In genomic region chr5:177404641-177405134, GRCh38 we compare ENCODE assay signal across 8 cellular contexts. TPM values are rescaled to one million over a fixed set of nuclear protein-coding genes. Genes with fewer than 3 reads are reported as not detected.
DNase-seq lines count a peak whose midpoint lies in the region; ATAC-seq and TF ChIP-seq lines count a peak whose summit lies in the region.

No MANE protein-coding gene starts in this region.

- TF ChIP-seq EP300 in SK-N-SH (IDR thresholded peaks at IDR 0.05; ENCODE audit: borderline replicate concordance in 1 of 2, low read depth in 1 of 2, low read length in 1 of 2) (no peak), stomach (IDR thresholded peaks at IDR 0.05) (no peak)

- intact Hi-C loops in stomach (cut with DNase I; ENCODE audit: low total_unique reads), result loop anchor here (5.0 kb wide), 1 partner anchor 53 kb away; no protein-coding TSS in a partner anchor

- H4K20me1 ChIP-seq in SK-N-SH (ENCODE audit: insufficient read depth) (no peaks in the 10 kb centered on the region), hepatocyte (ENCODE audit: insufficient read depth, poor library complexity, severe bottlenecking) (no peaks in the 10 kb centered on the region)

- no peak for TF ChIP-seq POLR2A in stomach (IDR thresholded peaks at IDR 0.05)
- TF ChIP-seq POLR2A in erythroblast (IDR thresholded peaks at IDR 0.05; ENCODE audit: low read length), result no peak

- peaks cover 14% of the 10 kb centered on the region for H3F3A ChIP-seq in SK-N-SH (replicated peaks; ENCODE audit: insufficient read depth)

- H3K27ac ChIP-seq in SK-N-SH (ENCODE audit: low read depth in 2 of 2, low read length in 1 of 2), result peak overlapping the region in 1 of 2 experiments; percentile 96; a peak in 2 of 4 replicates
- H3K27ac ChIP-seq in VCaP, result peak overlapping the region; percentile 99
- H3K27ac ChIP-seq in hepatocyte, result no peak overlapping the region
- H3K27ac ChIP-seq in stomach, result peak overlapping the region in 3 of 5 donors; percentile 30 to 62 (median 52)

- H3K9me3 ChIP-seq in SK-N-SH (no peaks in the 10 kb centered on the region), hepatocyte (ENCODE audit: low read depth) (no peaks in the 10 kb centered on the region), stomach (no peaks in the 10 kb centered on the region)

- H3K27me3 ChIP-seq in SK-N-SH (ENCODE audit: insufficient read depth) (no peaks in the 10 kb centered on the region), hepatocyte (peaks cover 8% of the 10 kb centered on the region), stomach (peaks cover 6 to 54% (median 42%) of the 10 kb centered on the region in 3 donors)

- DNase-seq in SK-N-SH (peak; percentile 87), hepatocyte (ENCODE audit: low spot score) (no peak), stomach (no peak), HCEC 1CT (no peak), erythroblast (lab: John Stamatoyannopoulos, UW) (no peak)

- H3K4me1 ChIP-seq in SK-N-SH (ENCODE audit: control insufficient read depth in 1 of 2, insufficient read depth in 2 of 2, low read depth in 1 of 2, low read length in 1 of 2) (peaks cover 0 to 28% of the 10 kb centered on the region in 2 experiments; a peak in 1 of 4 replicates), hepatocyte (ENCODE audit: insufficient read depth) (peaks cover 18% of the 10 kb centered on the region), stomach (peaks cover 31 to 50% (median 43%) of the 10 kb centered on the region in 4 donors)

- no peaks in the 10 kb centered on the region for H3K9me2 ChIP-seq in SK-N-SH
- H3K9me2 ChIP-seq in hepatocyte (replicated peaks; ENCODE audit: insufficient read depth), result no peaks in the 10 kb centered on the region

- POLR2A ChIA-PET in SK-N-SH (lab: Yijun Ruan, JAX), result interaction anchor here (0.8 to 4.6 kb wide), 12 partner anchors 12 to 96 kb away, joined by 3 to 72 read pairs (median 6); partner anchors contain the start of genes GRK6, LMAN2 and PRR7

- no peak for TF ChIP-seq RAD21 in SK-N-SH (IDR thresholded peaks at IDR 0.05; ENCODE audit: low read length)

- WGBS in SK-N-SH (ENCODE audit: low lambda C conversion rate), result 32% methylated on average over 8 of the region's 15 CpGs
- 60% methylated on average over 13 of the region's 15 CpGs for WGBS in hepatocyte (ENCODE audit: low lambda C conversion rate, missing lambda C conversion rate)
- 31 to 42% (median 35%) methylated on average over 10 to 15 of the region's 15 CpGs for WGBS in stomach, 5 donors

- H3K36me3 ChIP-seq in SK-N-SH (replicated peaks in 1 of 2; ENCODE audit: control insufficient read depth in 1 of 2, insufficient read depth in 2 of 2, low read length in 1 of 2), result no peaks in the 10 kb centered on the region
- no peaks in the 10 kb centered on the region for H3K36me3 ChIP-seq in hepatocyte (replicated peaks; ENCODE audit: insufficient read depth, low read depth)
- no peaks in the 10 kb centered on the region for H3K36me3 ChIP-seq in stomach

- H3K79me2 ChIP-seq in SK-N-SH (ENCODE audit: insufficient read depth) (no peaks in the 10 kb centered on the region), hepatocyte (no peaks in the 10 kb centered on the region)

- ATAC-seq in SK-N-SH treated with all-trans-retinoic acid at 6 μM for 48 hours, result no peak
- no peak for ATAC-seq in GM18870 (IDR thresholded peaks at IDR 0.05; ENCODE audit: unreplicated experiment)

- TF ChIP-seq CTCF in SK-N-SH (IDR thresholded peaks at IDR 0.05) (no peak), VCaP (conservative IDR thresholded peaks at IDR 0.05) (no peak), hepatocyte (IDR thresholded peaks at IDR 0.05; ENCODE audit: poor library complexity) (no peak), stomach (IDR thresholded peaks at IDR 0.05) (no peak)

- H3K4me3 ChIP-seq in SK-N-SH (ENCODE audit: low read depth in 2 of 2, low read length in 1 of 2) (peak overlapping the region; percentile 60 to 83), hepatocyte (no peak overlapping the region), stomach (peak overlapping the region; percentile 45 to 79 (median 57))

- CTCF ChIA-PET in SK-N-SH (lab: Yijun Ruan, JAX), result interaction anchor here (0.8 to 9.7 kb wide), 35 partner anchors 11 to 276 kb away, joined by 3 to 375 read pairs (median 10); partner anchors contain the start of genes DDX41, DOK3, GRK6 and LMAN2

- H3K9ac ChIP-seq in SK-N-SH, result peak overlapping the region; percentile 55

- peak overlapping the region; percentile 97; the same call in 1 of the 2 replicates for H3K4me2 ChIP-seq in SK-N-SH
- H3K4me2 ChIP-seq in hepatocyte, result peak overlapping the region; percentile 100

- H2AFZ ChIP-seq in SK-N-SH (ENCODE audit: low read depth) (peak overlapping the region; percentile 92), hepatocyte (peak overlapping the region; percentile 75)

TF ChIP-seq in SK-N-SH, 30 proteins besides CTCF, POLR2A, EP300 and RAD21 (continues in another document):
- TF ChIP-seq POLR2AphosphoS5 (IDR thresholded peaks at IDR 0.05; ENCODE audit: low read depth, low read length), result no peak
- TF ChIP-seq MXI1 (IDR thresholded peaks at IDR 0.05; ENCODE audit: low read depth, low read length), result peak; percentile 65; the same call in 1 of the 2 replicates
- TF ChIP-seq IRF3 (IDR thresholded peaks at IDR 0.05; ENCODE audit: low read depth, low read length), result no peak
- TF ChIP-seq CHD2 (IDR thresholded peaks at IDR 0.05; ENCODE audit: low read length, partially characterized antibody), result no peak
- no peak for TF ChIP-seq YY1 (IDR thresholded peaks at IDR 0.05; ENCODE audit: low read depth)
- no peak for TF ChIP-seq MEF2A (IDR thresholded peaks at IDR 0.05; ENCODE audit: borderline replicate concordance, low read depth)

TF ChIP-seq in SK-N-SH treated with all-trans-retinoic acid at 6 μM for 48 hours, 23 proteins besides CTCF, POLR2A, EP300 and RAD21:
- TF ChIP-seq ESRRG (CRISPR knock-in tag; IDR thresholded peaks at IDR 0.05), result no peak

RNA-seq across cellular contexts. Expression of gene PFN3, which starts 4.2 kb away (rescaled TPM):
- polyA plus RNA-seq in SK-N-SH (2012; rRNA removed) (not detected in 2 replicates), hepatocyte (not detected in 2 replicates), stomach (not detected)
- polyA plus RNA-seq in SK-N-SH (2012; cell fraction: cytosol; rRNA removed), result not detected in 2 replicates
- not detected in 2 replicates for polyA plus RNA-seq in SK-N-SH (2012; cell fraction: nucleus; rRNA removed)
- total RNA-seq in hepatocyte (not detected in 2 replicates), stomach (not detected)

RNA-seq across cellular contexts. Expression of gene F12, which starts 4.7 kb away (rescaled TPM):
- polyA plus RNA-seq in SK-N-SH (2012; rRNA removed) (3.8 and 4.3 TPM in 2 replicates), hepatocyte (46.6 and 49.8 TPM in 2 replicates), stomach (10 to 100 TPM in 1 of 3 donors, under 1 TPM in 1, not detected in 1; 0.50 to 13.6 TPM)
- polyA plus RNA-seq in SK-N-SH (2012; cell fraction: cytosol; rRNA removed), result 1.2 and 3.0 TPM in 2 replicates
- polyA plus RNA-seq in SK-N-SH (2012; cell fraction: nucleus; rRNA removed), result 8.5 and 16.3 TPM in 2 replicates
- total RNA-seq in hepatocyte (16.5 and 18.2 TPM in 2 replicates), stomach (10 to 100 TPM in 2 of 5 donors, not detected in 3; 52.4 to 68.3 TPM)

RNA-seq across cellular contexts. Expression of gene SLC34A1, which starts 20.5 kb away (rescaled TPM):
- polyA plus RNA-seq in SK-N-SH (2012; rRNA removed) (0.03 TPM in 1 of 2 replicates, not detected in the other), hepatocyte (0.33 TPM in 1 of 2 replicates, not detected in the other), stomach (under 1 TPM in 1 of 3 donors, not detected in 2; 0.10 TPM)
- polyA plus RNA-seq in SK-N-SH (2012; cell fraction: cytosol; rRNA removed), result not detected in 2 replicates
- polyA plus RNA-seq in SK-N-SH (2012; cell fraction: nucleus; rRNA removed), result not detected in 2 replicates
- total RNA-seq in hepatocyte (0.12 TPM in 1 of 2 replicates, not detected in the other), stomach (not detected)

RNA-seq across cellular contexts. Expression of gene GRK6, which starts 21.8 kb away (rescaled TPM):
- 35.9 and 39.5 TPM in 2 replicates for polyA plus RNA-seq in SK-N-SH (2012; rRNA removed)
- 28.3 and 36.2 TPM in 2 replicates for polyA plus RNA-seq in SK-N-SH (2012; cell fraction: cytosol; rRNA removed)
- 28.0 and 30.6 TPM in 2 replicates for polyA plus RNA-seq in SK-N-SH (2012; cell fraction: nucleus; rRNA removed)
- total RNA-seq in hepatocyte, result 29.3 and 31.6 TPM in 2 replicates
- 27.3 and 31.1 TPM in 2 replicates for polyA plus RNA-seq in hepatocyte
- total RNA-seq in stomach, result 10 to 100 TPM in 4 of 5 donors, 1 to 10 TPM in 1; 1.8 to 91.2 (median 19.1) TPM
- 10 to 100 TPM; 14.6 to 20.2 (median 16.2) TPM for polyA plus RNA-seq in stomach

RNA-seq across cellular contexts. Expression of gene PRR7, which starts 41.9 kb away (rescaled TPM):
- polyA plus RNA-seq in SK-N-SH (2012; rRNA removed) (12.5 and 17.1 TPM in 2 replicates), hepatocyte (11.7 and 14.3 TPM in 2 replicates), stomach (1 to 10 TPM in 2 of 3 donors, under 1 TPM in 1; 0.61 to 3.7 (median 1.5) TPM)
- 12.6 and 23.0 TPM in 2 replicates for polyA plus RNA-seq in SK-N-SH (2012; cell fraction: cytosol; rRNA removed)
- polyA plus RNA-seq in SK-N-SH (2012; cell fraction: nucleus; rRNA removed), result 29.5 and 41.3 TPM in 2 replicates
- total RNA-seq in hepatocyte (4.8 TPM in 2 replicates), stomach (under 1 TPM in 1 of 5 donors, not detected in 4; 0.73 TPM)
